In the genomic region with DNA sequence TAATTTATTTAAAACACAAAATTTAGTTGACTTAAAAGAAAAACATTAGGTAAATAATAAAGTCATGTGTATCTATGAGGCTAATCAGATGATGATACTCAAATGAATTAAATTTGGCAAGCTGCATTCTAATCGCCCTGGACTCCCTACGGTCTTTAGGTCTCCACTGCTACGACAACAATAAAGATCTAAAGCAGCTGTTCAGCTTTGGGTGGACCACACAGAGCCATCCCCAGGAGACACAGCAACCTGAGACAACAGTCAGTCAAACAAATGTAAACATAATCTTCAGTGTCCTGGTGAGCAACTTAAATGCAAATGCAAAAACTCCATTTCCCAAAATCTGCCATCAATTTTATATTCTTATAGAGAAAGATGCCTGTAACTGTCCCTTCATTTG, we compare ENCODE assay signal across 26 cellular contexts.
"Had no signal": no experiment of that assay in that cellular context is flagged by ENCODE, and none has a peak within 500 bp of the region (broad histone marks: within the 10 kb centered on the region; RNA-seq: fewer than 3 reads in every experiment).

No MANE protein-coding gene starts in this region.

- H3K4me1 ChIP-seq: colonic mucosa, left ventricle myocardium inferior, pancreas, right lobe of liver, suprapubic skin, tibial nerve had no signal

- H3K27me3 ChIP-seq: colonic mucosa, neutrophil, pancreas, right lobe of liver, stomach, suprapubic skin, tibial nerve had no signal

- H3K36me3 ChIP-seq: colonic mucosa, left ventricle myocardium inferior, neutrophil, pancreas, right lobe of liver, stomach, suprapubic skin, tibial nerve had no signal

- H3K27ac ChIP-seq: colonic mucosa, dorsolateral prefrontal cortex, left ventricle myocardium inferior, neutrophil, pancreas, right lobe of liver, skin epidermis, stomach, suprapubic skin, tibial nerve had no signal

- DNase-seq: activated B cell treated with CpG ODN at 0.5 μM for 24 hours; activated CD4-positive, alpha-beta T cell treated with anti-CD3 and anti-CD28 coated beads for 36 hours; activated CD4-positive, alpha-beta T cell treated with anti-CD3 and anti-CD28 coated beads, Interleukin-2, amount 50 U/mL, for 48 hours; activated CD8-positive, alpha-beta memory T cell treated with anti-CD3 and anti-CD28 coated beads, Interleukin-2, amount 50 U/mL, for 48 hours; activated naive CD4-positive, alpha-beta T cell treated with anti-CD3 and anti-CD28 coated beads for 36 hours; activated naive CD8-positive, alpha-beta T cell treated with anti-CD3 and anti-CD28 coated beads, Interleukin-2, amount 10 ng/mL, durations not matched to agents 7 days and 5 days; activated T-cell treated with anti-CD3 and anti-CD28 coated beads, Interleukin-2, amount 50 U/mL, for 48 hours; amniotic stem cell; colonic mucosa; dorsolateral prefrontal cortex; effector memory CD8-positive, alpha-beta T cell; foreskin melanocyte; immature natural killer cell; left ventricle myocardium inferior; natural killer cell; pancreas; right lobe of liver; stimulated activated CD4-positive, alpha-beta T cell treated with anti-CD3 and anti-CD28 coated beads, Interleukin-2, amount 100 ng/mL, for 24 hours; stomach; T1000 had no signal

- FAIRE-seq: bronchial epithelial cell, endothelial cell of umbilical vein, pancreas had no signal

- H3K4me3 ChIP-seq: colonic mucosa, dorsolateral prefrontal cortex, left ventricle myocardium inferior, pancreas, right lobe of liver, skin epidermis, stomach, suprapubic skin, tibial nerve had no signal

- H3K9me3 ChIP-seq: colonic mucosa, left ventricle myocardium inferior, neutrophil, pancreas, right lobe of liver, stomach, suprapubic skin, tibial nerve had no signal
